8 cellular contexts compared by ENCODE assay signal in genomic region chrX:154437398-154437752, GRCh38. TPM values are rescaled to one million over a fixed set of nuclear protein-coding genes. Genes with fewer than 3 reads are reported as not detected.
A peak's percentile ranks its signal among the peaks of the same experiment; 100 is the strongest.
DNase-seq lines count a peak whose midpoint lies in the region; ATAC-seq lines count a peak whose summit lies in the region.

No MANE protein-coding gene starts in this region.

- H3K4me1 Mint-ChIP-seq in activated T-helper 17 cell treated with anti-CD3 and anti-CD28 coated beads, Interleukin-2, amount 50 U/mL, for 72 hours = peaks cover 6% of the 10 kb centered on the region

- peak; percentile 44 for DNase-seq in NCI-H748 (lab: John Stamatoyannopoulos, UW; ENCODE audit: unreplicated experiment)
- no peak for DNase-seq in NCI-H748 treated with DMSO at 0.1 percent for 48 hours (lab: John Stamatoyannopoulos, UW)
- DNase-seq in stimulated activated naive CD4-positive, alpha-beta T cell treated with Interleukin-2 at 50 U/mL for 16 hours (lab: John Stamatoyannopoulos, UW) = no peak
- no peak for DNase-seq in midbrain (lab: John Stamatoyannopoulos, UW)

- H3K27me3 ChIP-seq in iPS-18a (ENCODE audit: control insufficient read depth, insufficient read depth, low read length) (no peaks in the 10 kb centered on the region), subcutaneous abdominal adipose tissue (ENCODE audit: control insufficient read depth in 5 of 5, insufficient read depth in 4 of 5, low read length in 5 of 5) (peaks cover 0 to 16% (median 3%) of the 10 kb centered on the region in 5 donors)

- peak overlapping the region; percentile 60 for H3K4me3 ChIP-seq in iPS-18a (ENCODE audit: low read length)
- H3K4me3 ChIP-seq in subcutaneous abdominal adipose tissue (ENCODE audit: low read depth in 1 of 5, low read length in 5 of 5) = peak overlapping the region; percentile 60 to 76 (median 67)

- H3K9ac ChIP-seq in iPS-18a (ENCODE audit: low read length) (no peak overlapping the region), subcutaneous abdominal adipose tissue (ENCODE audit: low read length in 5 of 5) (peak overlapping the region in 2 of 5 donors; percentile 46 to 57)

- H3K36me3 ChIP-seq in iPS-18a (ENCODE audit: control insufficient read depth, low read depth, low read length) (peaks cover 8% of the 10 kb centered on the region), subcutaneous abdominal adipose tissue (ENCODE audit: control insufficient read depth in 5 of 5, insufficient read depth in 5 of 5, low read length in 5 of 5) (peaks cover 0 to 66% (median 50%) of the 10 kb centered on the region in 5 donors)

- peak overlapping the region; percentile 91 for H3K27ac Mint-ChIP-seq in activated T-helper 17 cell treated with anti-CD3 and anti-CD28 coated beads, Interleukin-2, amount 50 U/mL, for 72 hours

- H3K27me3 Mint-ChIP-seq in activated T-helper 17 cell treated with anti-CD3 and anti-CD28 coated beads, Interleukin-2, amount 50 U/mL, for 72 hours = no peaks in the 10 kb centered on the region

- H3K4me1 ChIP-seq in iPS-18a (ENCODE audit: control insufficient read depth, low read depth, low read length) (no peaks in the 10 kb centered on the region), subcutaneous abdominal adipose tissue (ENCODE audit: control insufficient read depth in 5 of 5, insufficient read depth in 5 of 5, low read length in 5 of 5) (peaks cover 1 to 22% (median 17%) of the 10 kb centered on the region in 5 donors)

- H3K4me3 Mint-ChIP-seq in activated T-helper 17 cell treated with anti-CD3 and anti-CD28 coated beads, Interleukin-2, amount 50 U/mL, for 72 hours = peak overlapping the region; percentile 91

- H3K27ac ChIP-seq in iPS-18a (ENCODE audit: low read length) (no peak overlapping the region), subcutaneous abdominal adipose tissue (ENCODE audit: low read depth, low read length) (no peak overlapping the region)

- no peak for ATAC-seq in activated T-helper 17 cell treated with anti-CD3 and anti-CD28 coated beads, Interleukin-2, amount 50 U/mL, for 72 hours (replicated peaks)
- ATAC-seq in GM18907 (IDR thresholded peaks at IDR 0.05; ENCODE audit: unreplicated experiment) = no peak

- H3K36me3 Mint-ChIP-seq in activated T-helper 17 cell treated with anti-CD3 and anti-CD28 coated beads, Interleukin-2, amount 50 U/mL, for 72 hours (ENCODE audit: low read depth) = peaks cover 78% of the 10 kb centered on the region

- no peaks in the 10 kb centered on the region for H3K9me3 Mint-ChIP-seq in activated T-helper 17 cell treated with anti-CD3 and anti-CD28 coated beads, Interleukin-2, amount 50 U/mL, for 72 hours

- H3K9me3 ChIP-seq in iPS-18a (ENCODE audit: control insufficient read depth, low read depth, low read length) (no peaks in the 10 kb centered on the region), subcutaneous abdominal adipose tissue (ENCODE audit: control insufficient read depth in 5 of 5, low read length in 5 of 5) (peaks cover 0 to 2% (median 0%) of the 10 kb centered on the region in 5 donors)

RNA-seq across cellular contexts. Expression of gene GDI1, which starts 0.4 kb away (rescaled TPM):
- total RNA-seq in activated T-helper 17 cell treated with anti-CD3 and anti-CD28 coated beads, Interleukin-2, amount 50 U/mL, for 72 hours = 100 to 1,000 TPM; 120 to 165 TPM

RNA-seq across cellular contexts. Expression of gene FAM50A, which starts 6.6 kb away (rescaled TPM):
- total RNA-seq in activated T-helper 17 cell treated with anti-CD3 and anti-CD28 coated beads, Interleukin-2, amount 50 U/mL, for 72 hours = 10 to 100 TPM; 49.3 to 71.4 TPM

RNA-seq across cellular contexts. Expression of gene ATP6AP1, which starts 8.9 kb away (rescaled TPM):
- 10 to 100 TPM; 39.9 to 42.1 TPM for total RNA-seq in activated T-helper 17 cell treated with anti-CD3 and anti-CD28 coated beads, Interleukin-2, amount 50 U/mL, for 72 hours

RNA-seq across cellular contexts. Expression of gene PLXNA3, which starts 20.7 kb away (rescaled TPM):
- total RNA-seq in activated T-helper 17 cell treated with anti-CD3 and anti-CD28 coated beads, Interleukin-2, amount 50 U/mL, for 72 hours = 10 to 100 TPM; 63.2 to 67.8 TPM

RNA-seq across cellular contexts. Expression of gene TAFAZZIN, which starts 26.0 kb away (rescaled TPM):
- 10 to 100 TPM; 39.3 to 40.8 TPM for total RNA-seq in activated T-helper 17 cell treated with anti-CD3 and anti-CD28 coated beads, Interleukin-2, amount 50 U/mL, for 72 hours
